11 cellular contexts compared by ENCODE assay signal in genomic region chr7:77409005-77409738, GRCh38. TPM values are rescaled to one million over a fixed set of nuclear protein-coding genes. Genes with fewer than 3 reads are reported as not detected.
A peak's percentile ranks its signal among the peaks of the same experiment; 100 is the strongest.
DNase-seq lines count a peak whose midpoint lies in the region; ATAC-seq, FAIRE-seq and TF ChIP-seq lines count a peak whose summit lies in the region.
"Had no signal": no experiment of that assay in that cellular context is flagged by ENCODE, and none has a peak within 500 bp of the region (broad histone marks: within the 10 kb centered on the region; RNA-seq: fewer than 3 reads in every experiment).

No MANE protein-coding gene starts in this region.

- no peaks in the 10 kb centered on the region for H3K9me3 ChIP-seq in pancreas

- H3K27ac ChIP-seq in pancreas (peak overlapping the region in 1 of 4 donors; percentile 34), coronary artery (no peak overlapping the region)
- H3K27ac ChIP-seq: KMS-11 had no signal

- intact Hi-C loops in pancreas (cut with DNase I) (no loop called here), Right ventricle myocardium superior (cut with DNase I) (no loop called here)

- no peak for FAIRE-seq in pancreas (lab: Jason Lieb, UNC)

- TF ChIP-seq CTCF in fibroblast of the aortic adventitia (IDR thresholded peaks at IDR 0.05; ENCODE audit: insufficient read depth, low read length) = no peak
- no peak for TF ChIP-seq CTCF in pancreas (IDR thresholded peaks at IDR 0.05)
- TF ChIP-seq CTCF in coronary artery (IDR thresholded peaks at IDR 0.05) = no peak

- CTCF ChIA-PET in T-cell (lab: Charles Lee) = no interaction called here

- H3K4me1 Mint-ChIP-seq in T-cell = peaks cover 18 to 34% (median 33%) of the 10 kb centered on the region in 3 donors

- H3K4me3 ChIP-seq in fibroblast of the aortic adventitia (ENCODE audit: low read depth, low read length) = no peak overlapping the region
- H3K4me3 ChIP-seq in pancreas = no peak overlapping the region
- H3K4me3 ChIP-seq in coronary artery = no peak overlapping the region

- DNase-seq in GM03348 (ENCODE audit: low spot score) (peak; percentile 22), SW480 (ENCODE audit: low spot score) (peak; percentile 54), fibroblast of the aortic adventitia (ENCODE audit: low read depth) (peak; percentile 65), pancreas (no peak), T-cell (no peak), coronary artery (ENCODE audit: low spot score) (no peak), Right ventricle myocardium superior (no peak)
- DNase-seq: activated CD8-positive, alpha-beta memory T cell treated with anti-CD3 and anti-CD28 coated beads, Interleukin-2, amount 50 U/mL, for 48 hours; CD4-positive, alpha-beta memory T cell had no signal

- peak in 3 of 4 donors; percentile 33 to 65 (median 35) for ATAC-seq in pancreas
- ATAC-seq in HG03442 (IDR thresholded peaks at IDR 0.05; ENCODE audit: unreplicated experiment) = no peak
- ATAC-seq in T-cell (replicated peaks in 1 of 4) = no peak
- no peak for ATAC-seq in Right ventricle myocardium superior (ENCODE audit: poor library complexity)

- no peak overlapping the region for H3K4me3 Mint-ChIP-seq in T-cell
- H3K4me3 Mint-ChIP-seq: CD4-positive, alpha-beta memory T cell had no signal

- POLR2A ChIA-PET in T-cell (lab: Charles Lee) = no interaction called here

- H3K27me3 ChIP-seq in pancreas = no peaks in the 10 kb centered on the region

- WGBS in pancreas, 2 donors = 35 to 40% methylated on average over 7 of the region's 7 CpGs

- H3K4me1 ChIP-seq in pancreas = peaks cover 0 to 30% (median 25%) of the 10 kb centered on the region in 3 donors

- no peak overlapping the region for H3K27ac Mint-ChIP-seq in T-cell

- H3K27me3 Mint-ChIP-seq in T-cell = no peaks in the 10 kb centered on the region
- H3K27me3 Mint-ChIP-seq: CD4-positive, alpha-beta memory T cell had no signal

- no peaks in the 10 kb centered on the region for H3K9me3 Mint-ChIP-seq in T-cell
- H3K9me3 Mint-ChIP-seq: CD4-positive, alpha-beta memory T cell had no signal

- H3K36me3 ChIP-seq in pancreas = no peaks in the 10 kb centered on the region

- peaks cover 5% of the 10 kb centered on the region for H3K36me3 Mint-ChIP-seq in T-cell

RNA-seq across cellular contexts. Expression of gene GSAP, which starts 7.0 kb away (rescaled TPM):
- total RNA-seq in fibroblast of the aortic adventitia (ENCODE audit: low replicate concordance) (3.2 and 3.5 TPM in 2 replicates), pancreas (10 to 100 TPM in 1 of 6 donors, 1 to 10 TPM in 5; 5.3 to 12.1 (median 7.8) TPM), T-cell (10 to 100 TPM; 17.7 to 40.0 (median 25.7) TPM), Right ventricle myocardium superior (8.0 TPM)
- 10 to 100 TPM; 14.1 to 22.7 TPM for polyA plus RNA-seq in pancreas

Comparison
In these comparisons a context has a peak if more than half of its experiments do, and no peak if none do; other contexts are left out.
1. DNase-seq: peak in GM03348 (single experiment), SW480 (single experiment) and fibroblast of the aortic adventitia (single experiment); none in pancreas (0 of 6), T-cell (0 of 34), coronary artery (single experiment) and Right ventricle myocardium superior (single experiment).
2. ATAC-seq: peak in pancreas (3 of 4); none in HG03442 (single experiment), T-cell (0 of 4) and Right ventricle myocardium superior (single experiment).